In genomic region chr19:13881231-13881691, GRCh38 we compare ENCODE assay signal across 1 cellular context.
A peak's percentile ranks its signal among the peaks of the same experiment; 100 is the strongest.
TF ChIP-seq lines count a peak whose summit lies in the region.

No MANE protein-coding gene starts in this region.

TF ChIP-seq in GM12878, 131 proteins besides CTCF, POLR2A, EP300 and RAD21:
- TF ChIP-seq RUNX3 (IDR thresholded peaks at IDR 0.05; ENCODE audit: low read length) = peak; percentile 37; the same call in 1 of the 2 replicates
- no peak for TF ChIP-seq E4F1 (IDR thresholded peaks at IDR 0.05; ENCODE audit: borderline replicate concordance, partially characterized antibody)
- TF ChIP-seq CBX5 (IDR thresholded peaks at IDR 0.05; ENCODE audit: low read depth) = no peak
- 0 out of 3 replicates have a peak, but pooled peaks of 1 of the 2 experiments have one; percentile 33 for TF ChIP-seq EGR1 (IDR thresholded peaks at IDR 0.05; ENCODE audit: borderline replicate concordance in 1 of 2, low read depth in 2 of 2, low read length in 2 of 2)
